Comparison of ENCODE assay signal across 1 cellular context in the genomic region with DNA sequence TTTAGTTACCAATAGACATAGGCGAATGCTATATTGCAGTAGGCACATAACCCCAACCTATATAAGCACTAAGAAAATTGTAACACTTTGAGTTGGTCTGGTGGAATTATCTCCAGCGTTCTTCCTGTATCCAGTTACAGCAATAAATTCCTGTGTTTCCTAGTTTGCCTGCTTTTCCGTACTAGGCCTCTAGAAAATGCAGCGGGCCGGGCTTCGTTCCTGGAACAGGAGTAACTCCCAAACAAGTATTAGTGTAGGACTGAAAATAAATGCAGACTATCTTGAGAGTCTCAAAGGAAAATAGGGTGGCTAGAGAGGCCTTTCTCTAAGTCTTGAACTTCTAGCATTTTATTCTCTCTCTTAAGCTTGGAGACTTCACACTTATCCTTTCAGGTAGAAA.
TF ChIP-seq lines count a peak whose summit lies in the region.

No MANE protein-coding gene starts in this region.

TF ChIP-seq in GM12878, 131 proteins besides CTCF, POLR2A, EP300 and RAD21 (continued from another document):
- TF ChIP-seq, protein P1, sequence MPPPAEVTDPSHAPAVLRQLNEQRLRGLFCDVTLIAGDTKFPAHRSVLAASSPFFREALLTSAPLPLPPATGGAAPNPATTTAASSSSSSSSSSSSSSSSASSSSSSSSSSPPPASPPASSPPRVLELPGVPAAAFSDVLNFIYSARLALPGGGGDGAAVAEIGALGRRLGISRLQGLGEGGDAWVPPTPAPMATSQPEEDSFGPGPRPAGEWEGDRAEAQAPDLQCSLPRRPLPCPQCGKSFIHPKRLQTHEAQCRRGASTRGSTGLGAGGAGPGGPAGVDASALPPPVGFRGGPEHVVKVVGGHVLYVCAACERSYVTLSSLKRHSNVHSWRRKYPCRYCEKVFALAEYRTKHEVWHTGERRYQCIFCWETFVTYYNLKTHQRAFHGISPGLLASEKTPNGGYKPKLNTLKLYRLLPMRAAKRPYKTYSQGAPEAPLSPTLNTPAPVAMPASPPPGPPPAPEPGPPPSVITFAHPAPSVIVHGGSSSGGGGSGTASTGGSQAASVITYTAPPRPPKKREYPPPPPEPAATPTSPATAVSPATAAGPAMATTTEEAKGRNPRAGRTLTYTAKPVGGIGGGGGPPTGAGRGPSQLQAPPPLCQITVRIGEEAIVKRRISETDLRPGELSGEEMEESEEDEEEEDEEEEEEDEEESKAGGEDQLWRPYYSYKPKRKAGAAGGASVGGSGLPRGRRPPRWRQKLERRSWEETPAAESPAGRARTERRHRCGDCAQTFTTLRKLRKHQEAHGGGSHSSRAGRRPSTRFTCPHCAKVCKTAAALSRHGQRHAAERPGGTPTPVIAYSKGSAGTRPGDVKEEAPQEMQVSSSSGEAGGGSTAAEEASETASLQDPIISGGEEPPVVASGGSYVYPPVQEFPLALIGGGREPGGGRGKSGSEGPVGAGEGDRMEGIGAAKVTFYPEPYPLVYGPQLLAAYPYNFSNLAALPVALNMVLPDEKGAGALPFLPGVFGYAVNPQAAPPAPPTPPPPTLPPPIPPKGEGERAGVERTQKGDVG (CRISPR knock-in tag; IDR thresholded peaks at IDR 0.05) = no peak
- TF ChIP-seq NRF1 (conservative IDR thresholded peaks at IDR 0.05; ENCODE audit: low read depth, low read length) = no peak
- TF ChIP-seq IKZF2 (IDR thresholded peaks at IDR 0.05) = no peak
